Comparison of ENCODE assay signal across 8 cellular contexts in the genomic region with DNA sequence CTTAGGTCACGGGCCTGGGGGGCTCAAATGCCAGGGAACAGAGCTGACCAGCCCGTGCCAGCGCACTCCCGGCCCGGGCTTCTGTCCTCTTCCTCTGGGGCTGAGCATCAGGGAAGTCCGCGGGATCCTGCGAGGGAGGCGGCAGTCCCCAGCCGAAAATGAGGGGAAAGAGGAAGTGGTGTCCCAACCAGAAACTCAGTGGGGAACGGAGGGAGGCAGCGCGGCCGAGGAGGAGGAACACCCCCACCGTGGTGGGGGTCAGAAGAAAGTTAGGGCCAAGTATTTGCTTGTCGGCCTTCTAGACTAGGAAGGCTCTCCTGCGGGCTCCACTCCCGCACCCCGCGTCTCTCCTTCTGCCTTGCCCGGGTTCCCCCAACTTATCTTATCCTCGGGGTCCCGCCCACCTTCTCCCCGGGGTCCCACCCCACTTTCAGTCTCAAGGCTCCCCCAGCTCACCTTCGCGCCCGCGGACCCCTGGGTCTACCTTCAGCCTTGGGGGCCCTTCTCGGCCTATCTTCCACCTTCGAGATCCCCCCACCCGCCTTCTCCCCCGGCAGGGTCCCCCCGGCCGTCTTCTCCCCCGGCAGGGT. TPM values are rescaled to one million over a fixed set of nuclear protein-coding genes. Genes with fewer than 3 reads are reported as not detected.
A peak's percentile ranks its signal among the peaks of the same experiment; 100 is the strongest.
DNase-seq lines count a peak whose midpoint lies in the region; ATAC-seq, FAIRE-seq and TF ChIP-seq lines count a peak whose summit lies in the region.

No MANE protein-coding gene starts in this region.

- peak overlapping the region; percentile 96 for H3K4me3 ChIP-seq in A549
- peak overlapping the region; percentile 71 for H3K4me3 ChIP-seq in Jurkat, Clone E6-1 (ENCODE audit: low read length)

- no peak for TF ChIP-seq RAD21 in A549 (conservative IDR thresholded peaks at IDR 0.05 in 1 of 2, IDR thresholded peaks at IDR 0.05 in 1 of 2)

- CTCF ChIA-PET in A549 (lab: Yijun Ruan, JAX): interaction anchor here (2.8 kb wide), 1 partner anchor 9 kb away, joined by 17 read pairs; no protein-coding TSS in a partner anchor

- H3K4me3 Mint-ChIP-seq in chondrocyte (ENCODE audit: unreplicated experiment): peak overlapping the region; percentile 95

- H3K27me3 Mint-ChIP-seq in chondrocyte (ENCODE audit: low read depth): no peaks in the 10 kb centered on the region

- peak overlapping the region; percentile 84 for H3K27ac Mint-ChIP-seq in chondrocyte (ENCODE audit: unreplicated experiment)

- peaks cover 3% of the 10 kb centered on the region for H3K36me3 Mint-ChIP-seq in chondrocyte (ENCODE audit: low read depth)

- 5% methylated on average over 16 of the region's 35 CpGs for WGBS in A549 (ENCODE audit: missing lambda C conversion rate)

- TF ChIP-seq CTCF in A549 (IDR thresholded peaks at IDR 0.05) (no peak), VCaP (conservative IDR thresholded peaks at IDR 0.05) (no peak), chondrocyte (IDR thresholded peaks at IDR 0.05) (no peak)

- H3K4me2 ChIP-seq in A549: peak overlapping the region; percentile 98

- in situ Hi-C loops in GM18951 (cut with MboI; ENCODE audit: low sequenced_read_pairs, unreplicated experiment): no loop called here

- peaks cover 44% of the 10 kb centered on the region for H3K4me1 Mint-ChIP-seq in chondrocyte (ENCODE audit: low read depth)

- no peak for FAIRE-seq in A549 (lab: Jason Lieb, UNC)

- H3K4me1 ChIP-seq in A549: peaks cover 14% of the 10 kb centered on the region

- peak; percentile 17; the same call in 1 of the 2 replicates for TF ChIP-seq POLR2A in A549 (IDR thresholded peaks at IDR 0.05; ENCODE audit: low read length)
- TF ChIP-seq POLR2A in GM18951 (IDR thresholded peaks at IDR 0.05; ENCODE audit: extremely low read depth, insufficient read depth, insufficient read length): peak; percentile 59

- TF ChIP-seq EP300 in A549 (IDR thresholded peaks at IDR 0.05): no peak

- H3K27ac ChIP-seq in A549 (peak overlapping the region; percentile 89 to 100), VCaP (peak overlapping the region; percentile 91)

- peaks cover 5% of the 10 kb centered on the region for H3K9me3 Mint-ChIP-seq in chondrocyte (ENCODE audit: low read depth)

- ATAC-seq in A549: peak; percentile 35 to 65
- peak; percentile 40 for ATAC-seq in left colon

- intact Hi-C loops in left colon (cut with DNase I, micrococcal nuclease): no loop called here

- H3K9me3 ChIP-seq in A549: peaks cover 10% of the 10 kb centered on the region; the same call in 2 of the 3 replicates

- peak; percentile 39 to 59 for DNase-seq in A549 (ENCODE audit: low read depth in 1 of 2, low spot score in 1 of 2)
- DNase-seq in Jurkat, Clone E6-1 (ENCODE audit: low read depth, low spot score): peak; percentile 29
- DNase-seq in chondrocyte (ENCODE audit: low spot score): peak; percentile 86
- DNase-seq in left colon: peak in 1 of 2 donors; percentile 70
- peak; percentile 57 for DNase-seq in stimulated activated CD4-positive, alpha-beta T cell treated with anti-CD3 and anti-CD28 coated beads, Interleukin-4, amount 100 ng/mL, for 1 hour
- no peak for DNase-seq in NCI-H2029 (lab: John Stamatoyannopoulos, UW)

- POLR2A ChIA-PET in A549 (lab: Yijun Ruan, JAX): interaction anchor here (0.5 to 2.4 kb wide), 3 partner anchors 9 to 591 kb away, joined by 3 to 16 read pairs (median 7); partner anchors contain the start of gene FAM120AOS

TF ChIP-seq in A549, 52 proteins besides CTCF, POLR2A, EP300 and RAD21:
- no peak for TF ChIP-seq RARB (CRISPR knock-in tag; IDR thresholded peaks at IDR 0.05)
- peak; percentile 34; the same call in 1 of the 2 replicates for TF ChIP-seq PHF8 (IDR thresholded peaks at IDR 0.05; ENCODE audit: borderline replicate concordance, low read depth)

RNA-seq across cellular contexts. Expression of gene PHF2, which starts 0.6 kb away (rescaled TPM):
- polyA plus RNA-seq in A549 (2011; rRNA removed) (8.1 and 9.6 TPM in 2 replicates), A549 (2017; fragmentation: RNase III; extraction: RNeasy Plus Mini Kit Qiagen cat#74134 plus additional on column Dnase treatment) (11.2 to 12.2 TPM (median 11.7 TPM) in 3 replicates)
- polyA plus RNA-seq in A549 (2012; cell fraction: cytosol; rRNA removed): 9.0 and 11.0 TPM in 2 replicates
- 15.6 and 16.4 TPM in 2 replicates for polyA plus RNA-seq in A549 (2012; cell fraction: nucleus; rRNA removed)
- 5.6 and 6.2 TPM in 2 replicates for polyA minus RNA-seq in A549 (2011; rRNA and poly(A)+ RNA removed)
- 17.7 TPM for polyA plus RNA-seq in Jurkat, Clone E6-1 (2012; ENCODE audit: insufficient read depth, insufficient read length)
- total RNA-seq in chondrocyte (28.5 to 30.1 TPM (median 29.4 TPM) in 3 replicates), left colon (10 to 100 TPM; 21.3 to 22.9 TPM)
